In the genomic region with DNA sequence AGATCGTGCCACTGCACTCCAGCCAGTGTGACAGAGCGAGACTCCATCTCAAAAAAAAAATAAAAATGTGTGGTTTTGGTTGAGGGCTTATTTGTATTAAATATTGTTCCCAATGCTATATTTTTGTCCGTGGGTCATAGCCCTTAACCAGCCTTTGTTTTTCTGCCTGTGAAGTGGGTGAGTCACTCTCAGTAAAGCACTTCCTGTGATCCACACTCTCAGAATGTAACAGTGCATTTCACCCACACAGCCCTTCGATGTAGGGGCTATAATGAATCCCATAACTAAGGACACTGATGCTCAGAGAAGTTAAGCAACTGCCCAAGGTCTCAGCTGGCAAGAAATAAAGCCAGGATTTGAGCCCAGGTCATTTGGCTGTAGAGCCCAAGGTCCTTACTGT, we compare ENCODE assay signal across 19 cellular contexts. TPM values are rescaled to one million over a fixed set of nuclear protein-coding genes. Genes with fewer than 3 reads are reported as not detected.
DNase-seq lines count a peak whose midpoint lies in the region; ATAC-seq and TF ChIP-seq lines count a peak whose summit lies in the region.
"Had no signal": no experiment of that assay in that cellular context is flagged by ENCODE, and none has a peak within 500 bp of the region (broad histone marks: within the 10 kb centered on the region; RNA-seq: fewer than 3 reads in every experiment).

No MANE protein-coding gene starts in this region.

- no peak overlapping the region for H3K4me3 ChIP-seq in choroid plexus epithelial cell (ENCODE audit: low read depth, low read length)
- H3K4me3 ChIP-seq: body of pancreas, thoracic aorta had no signal

- H3K4me3 Mint-ChIP-seq in activated naive CD4-positive, alpha-beta T cell treated with anti-CD3 and anti-CD28 coated beads, Interleukin-2, amount 10 ng/mL, durations not matched to agents 7 days and 5 days: no peak overlapping the region
- no peak overlapping the region for H3K4me3 Mint-ChIP-seq in T-helper 2 cell treated with Interferon-gamma antibody and Interleukin-4, amounts not matched to agents 5 μg/mL and 100 μg/mL, for 36 hours
- no peak overlapping the region for H3K4me3 Mint-ChIP-seq in stimulated activated effector memory CD8-positive, alpha-beta T cell treated with anti-CD3 and anti-CD28 coated beads, Interleukin-12 subunit alpha, Interleukin-12 subunit beta, amount 100 ng/mL, for 72 hours
- H3K4me3 Mint-ChIP-seq: activated B cell treated with CpG ODN at 0.5 μM for 24 hours; activated T-helper 1 cell treated with anti-CD3 and anti-CD28 coated beads, Interleukin-12 subunit alpha, Interleukin-12 subunit beta, Interleukin-2, Interleukin-4 antibody, amounts not matched to agents 30 ng/mL and 10 ng/mL and 1 ng/mL, durations not matched to agents 14 hours and 24 hours and 36 hours had no signal

- peaks cover 50% of the 10 kb centered on the region for H3K36me3 Mint-ChIP-seq in activated naive CD4-positive, alpha-beta T cell treated with anti-CD3 and anti-CD28 coated beads, Interleukin-2, amount 10 ng/mL, durations not matched to agents 7 days and 5 days
- H3K36me3 Mint-ChIP-seq in T-helper 2 cell treated with Interferon-gamma antibody and Interleukin-4, amounts not matched to agents 5 μg/mL and 100 μg/mL, for 36 hours (ENCODE audit: low read depth): peaks cover 56% of the 10 kb centered on the region
- H3K36me3 Mint-ChIP-seq in stimulated activated effector memory CD8-positive, alpha-beta T cell treated with anti-CD3 and anti-CD28 coated beads, Interleukin-12 subunit alpha, Interleukin-12 subunit beta, amount 100 ng/mL, for 72 hours: peaks cover 66% of the 10 kb centered on the region

- no peak for DNase-seq in activated naive CD4-positive, alpha-beta T cell treated with anti-CD3 and anti-CD28 coated beads, Interleukin-2, amount 10 ng/mL, durations not matched to agents 7 days and 5 days
- no peak for DNase-seq in activated naive CD4-positive, alpha-beta T cell (lab: John Stamatoyannopoulos, UW)
- peak; percentile 12 for DNase-seq in T-helper 2 cell treated with Interferon-gamma antibody and Interleukin-4, amounts not matched to agents 5 μg/mL and 100 μg/mL, for 36 hours (ENCODE audit: low spot score)
- DNase-seq in choroid plexus epithelial cell (ENCODE audit: low read depth) (peak; percentile 28), ecto neural progenitor cell (ENCODE audit: low spot score) (no peak), posterior vena cava (ENCODE audit: low spot score) (no peak), SK-N-DZ (ENCODE audit: low spot score) (no peak)
- DNase-seq in stimulated activated effector memory CD8-positive, alpha-beta T cell treated with anti-CD3 and anti-CD28 coated beads, Interleukin-12 subunit alpha, Interleukin-12 subunit beta, amount 100 ng/mL, for 72 hours (ENCODE audit: low spot score in 2 of 2): no peak
- DNase-seq: activated B cell treated with CpG ODN at 0.5 μM for 24 hours; body of pancreas; effector CD4-positive, alpha-beta T cell; NCI-H146; NCI-H2227 treated with DMSO at 0.1 percent for 48 hours; NK-92 treated with Interleukin-12 subunit alpha and Interleukin-12 subunit beta, amount 100 ng/mL, for 24 hours; occipital lobe; stimulated activated CD4-positive, alpha-beta T cell treated with anti-CD3 and anti-CD28 coated beads, Interleukin-4, amount 100 ng/mL, for 1 hour had no signal

- peaks cover 40% of the 10 kb centered on the region for H3K4me1 Mint-ChIP-seq in activated naive CD4-positive, alpha-beta T cell treated with anti-CD3 and anti-CD28 coated beads, Interleukin-2, amount 10 ng/mL, durations not matched to agents 7 days and 5 days
- H3K4me1 Mint-ChIP-seq in T-helper 2 cell treated with Interferon-gamma antibody and Interleukin-4, amounts not matched to agents 5 μg/mL and 100 μg/mL, for 36 hours (ENCODE audit: low read depth): peaks cover 16% of the 10 kb centered on the region
- H3K4me1 Mint-ChIP-seq in stimulated activated effector memory CD8-positive, alpha-beta T cell treated with anti-CD3 and anti-CD28 coated beads, Interleukin-12 subunit alpha, Interleukin-12 subunit beta, amount 100 ng/mL, for 72 hours: peaks cover 8% of the 10 kb centered on the region
- H3K4me1 Mint-ChIP-seq: activated B cell treated with CpG ODN at 0.5 μM for 24 hours had no signal

- CTCF ChIA-PET in activated naive CD4-positive, alpha-beta T cell treated with anti-CD3 and anti-CD28 coated beads, Interleukin-2, amount 10 ng/mL, durations not matched to agents 7 days and 5 days (lab: Charles Lee): interaction anchor here (1.0 to 1.8 kb wide), 2 partner anchors 22 to 43 kb away, joined by 3 to 4 read pairs; no protein-coding TSS in a partner anchor

- peak overlapping the region; percentile 67 for H3K27ac Mint-ChIP-seq in activated naive CD4-positive, alpha-beta T cell treated with anti-CD3 and anti-CD28 coated beads, Interleukin-2, amount 10 ng/mL, durations not matched to agents 7 days and 5 days
- peak overlapping the region; percentile 36 for H3K27ac Mint-ChIP-seq in T-helper 2 cell treated with Interferon-gamma antibody and Interleukin-4, amounts not matched to agents 5 μg/mL and 100 μg/mL, for 36 hours
- H3K27ac Mint-ChIP-seq in stimulated activated effector memory CD8-positive, alpha-beta T cell treated with anti-CD3 and anti-CD28 coated beads, Interleukin-12 subunit alpha, Interleukin-12 subunit beta, amount 100 ng/mL, for 72 hours: peak overlapping the region; percentile 83
- H3K27ac Mint-ChIP-seq: activated B cell treated with CpG ODN at 0.5 μM for 24 hours; activated T-helper 1 cell treated with anti-CD3 and anti-CD28 coated beads, Interleukin-12 subunit alpha, Interleukin-12 subunit beta, Interleukin-2, Interleukin-4 antibody, amounts not matched to agents 30 ng/mL and 10 ng/mL and 1 ng/mL, durations not matched to agents 14 hours and 24 hours and 36 hours had no signal

- H3K27me3 Mint-ChIP-seq in activated naive CD4-positive, alpha-beta T cell treated with anti-CD3 and anti-CD28 coated beads, Interleukin-2, amount 10 ng/mL, durations not matched to agents 7 days and 5 days: no peaks in the 10 kb centered on the region
- H3K27me3 Mint-ChIP-seq in T-helper 2 cell treated with Interferon-gamma antibody and Interleukin-4, amounts not matched to agents 5 μg/mL and 100 μg/mL, for 36 hours (ENCODE audit: low read depth): no peaks in the 10 kb centered on the region
- H3K27me3 Mint-ChIP-seq: activated B cell treated with CpG ODN at 0.5 μM for 24 hours had no signal

- ATAC-seq in stimulated activated effector memory CD8-positive, alpha-beta T cell treated with anti-CD3 and anti-CD28 coated beads, Interleukin-12 subunit alpha, Interleukin-12 subunit beta, amount 100 ng/mL, for 72 hours: peak; percentile 92
- ATAC-seq: body of pancreas, left lobe of liver had no signal

- H3K9me3 Mint-ChIP-seq in activated naive CD4-positive, alpha-beta T cell treated with anti-CD3 and anti-CD28 coated beads, Interleukin-2, amount 10 ng/mL, durations not matched to agents 7 days and 5 days: no peaks in the 10 kb centered on the region
- H3K9me3 Mint-ChIP-seq in T-helper 2 cell treated with Interferon-gamma antibody and Interleukin-4, amounts not matched to agents 5 μg/mL and 100 μg/mL, for 36 hours: no peaks in the 10 kb centered on the region
- H3K9me3 Mint-ChIP-seq in stimulated activated effector memory CD8-positive, alpha-beta T cell treated with anti-CD3 and anti-CD28 coated beads, Interleukin-12 subunit alpha, Interleukin-12 subunit beta, amount 100 ng/mL, for 72 hours: no peaks in the 10 kb centered on the region
- H3K9me3 Mint-ChIP-seq: activated B cell treated with CpG ODN at 0.5 μM for 24 hours; activated T-helper 1 cell treated with anti-CD3 and anti-CD28 coated beads, Interleukin-12 subunit alpha, Interleukin-12 subunit beta, Interleukin-2, Interleukin-4 antibody, amounts not matched to agents 30 ng/mL and 10 ng/mL and 1 ng/mL, durations not matched to agents 14 hours and 24 hours and 36 hours had no signal

- no peak for TF ChIP-seq CTCF in choroid plexus epithelial cell (conservative IDR thresholded peaks at IDR 0.05; ENCODE audit: low read depth, low read length)

- intact Hi-C loops in posterior vena cava (cut with DNase I): no loop called here

RNA-seq across cellular contexts. Expression of a gene that starts 34.7 kb away (rescaled TPM):
- 10 to 100 TPM; 28.6 to 33.0 TPM for total RNA-seq in posterior vena cava
- polyA plus RNA-seq in SK-N-DZ (2014; cell fraction: cytosol; rRNA removed): 52.1 and 60.1 TPM in 2 replicates
- 148 and 169 TPM in 2 replicates for polyA plus RNA-seq in SK-N-DZ (2014; cell fraction: nucleus; rRNA removed)

RNA-seq across cellular contexts. Expression of a gene that starts 56.4 kb away (rescaled TPM):
- 10 to 100 TPM; 33.6 to 45.7 TPM for total RNA-seq in posterior vena cava
- 17.2 and 21.1 TPM in 2 replicates for polyA plus RNA-seq in SK-N-DZ (2014; cell fraction: cytosol; rRNA removed)
- polyA plus RNA-seq in SK-N-DZ (2014; cell fraction: nucleus; rRNA removed): 13.8 and 15.2 TPM in 2 replicates

Comparison
In these comparisons a context has a peak if more than half of its experiments do, and no peak if none do; other contexts are left out.
1. DNase-seq: peak in T-helper 2 cell treated with Interferon-gamma antibody and Interleukin-4, amounts not matched to agents 5 μg/mL and 100 μg/mL, for 36 hours (single experiment) and choroid plexus epithelial cell (single experiment); none in activated naive CD4-positive, alpha-beta T cell treated with anti-CD3 and anti-CD28 coated beads, Interleukin-2, amount 10 ng/mL, durations not matched to agents 7 days and 5 days (single experiment), activated naive CD4-positive, alpha-beta T cell (0 of 4), stimulated activated effector memory CD8-positive, alpha-beta T cell treated with anti-CD3 and anti-CD28 coated beads, Interleukin-12 subunit alpha, Interleukin-12 subunit beta, amount 100 ng/mL, for 72 hours (0 of 2), ecto neural progenitor cell (single experiment), posterior vena cava (single experiment) and SK-N-DZ (single experiment).
2. Peak in every context shown above with its lines, with median percentiles within 50 percentile points of each other: H3K27ac Mint-ChIP-seq.